Comparison of ENCODE assay signal across 8 cellular contexts in the genomic region with DNA sequence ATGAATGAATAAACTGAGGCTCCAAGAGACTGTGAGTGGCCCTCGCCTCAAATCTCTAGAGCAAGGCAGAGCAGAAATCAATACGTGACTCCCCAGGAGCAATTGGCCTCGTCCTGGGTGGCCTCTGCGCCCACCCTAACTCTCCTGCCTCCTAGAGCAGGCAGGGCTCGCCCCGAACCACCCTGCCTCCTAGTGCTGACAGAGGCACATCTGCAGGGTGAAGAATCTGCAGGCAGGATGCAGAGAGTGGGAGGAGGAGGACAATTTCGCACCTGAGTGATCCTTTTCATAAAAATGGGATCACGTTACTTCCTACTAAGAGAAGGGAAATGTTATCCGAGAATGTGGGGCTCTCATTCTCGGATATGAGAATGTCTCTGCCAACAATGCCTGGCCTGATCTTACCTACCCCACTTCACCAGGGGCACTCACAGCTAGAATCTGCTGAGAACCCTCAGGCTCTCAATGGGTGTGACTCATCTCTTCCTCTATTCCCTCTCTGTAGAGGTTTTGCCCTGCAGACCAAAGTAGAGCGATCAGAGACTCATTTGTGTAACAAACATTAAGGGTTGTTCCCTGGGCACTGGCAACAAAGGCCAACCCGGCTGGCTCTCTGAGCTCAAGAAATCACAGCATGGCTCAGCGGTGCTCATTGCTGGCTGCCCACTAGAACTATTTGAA.
DNase-seq lines count a peak whose midpoint lies in the region; ATAC-seq and TF ChIP-seq lines count a peak whose summit lies in the region.

No MANE protein-coding gene starts in this region.

- no peak overlapping the region for H2AFZ ChIP-seq in osteoblast (ENCODE audit: low read length)

- H3K9me3 ChIP-seq in osteoblast (ENCODE audit: low read depth, low read length) = no peaks in the 10 kb centered on the region

- no peaks in the 10 kb centered on the region for H3K27me3 Mint-ChIP-seq in T-helper 1 cell treated with Interleukin-12 subunit alpha and Interleukin-12 subunit beta and Interleukin-4 antibody, amounts not matched to agents 30 μg/mL and 1 μg/mL, for 36 hours (ENCODE audit: low read depth)

- H3K4me1 Mint-ChIP-seq in T-helper 1 cell treated with Interleukin-12 subunit alpha and Interleukin-12 subunit beta and Interleukin-4 antibody, amounts not matched to agents 30 μg/mL and 1 μg/mL, for 36 hours (ENCODE audit: low read depth) = peaks cover 78% of the 10 kb centered on the region

- H3K4me2 ChIP-seq in osteoblast (ENCODE audit: insufficient read depth, low read length) = no peak overlapping the region

- no peaks in the 10 kb centered on the region for H4K20me1 ChIP-seq in osteoblast (ENCODE audit: insufficient read depth, low read length)

- peaks cover 20% of the 10 kb centered on the region for H3K36me3 Mint-ChIP-seq in T-helper 1 cell treated with Interleukin-12 subunit alpha and Interleukin-12 subunit beta and Interleukin-4 antibody, amounts not matched to agents 30 μg/mL and 1 μg/mL, for 36 hours (ENCODE audit: low read depth)

- no peaks in the 10 kb centered on the region for H3K36me3 ChIP-seq in osteoblast (ENCODE audit: insufficient read depth, low read length)

- peak; percentile 46 for ATAC-seq in GM18498 (IDR thresholded peaks at IDR 0.05; ENCODE audit: unreplicated experiment)
- peak; percentile 41 for ATAC-seq in HG02763 (IDR thresholded peaks at IDR 0.05; ENCODE audit: unreplicated experiment)
- no peak for ATAC-seq in HG02970 (IDR thresholded peaks at IDR 0.05; ENCODE audit: low FRiP score, unreplicated experiment)

- no peak overlapping the region for H3K4me3 ChIP-seq in cardiac fibroblast (replicated peaks in 1 of 2; ENCODE audit: low read depth in 2 of 2, low read length in 2 of 2)
- no peak overlapping the region for H3K4me3 ChIP-seq in osteoblast (ENCODE audit: insufficient read depth, low read length)

- peak overlapping the region; percentile 83 for H3K27ac Mint-ChIP-seq in T-helper 1 cell treated with Interleukin-12 subunit alpha and Interleukin-12 subunit beta and Interleukin-4 antibody, amounts not matched to agents 30 μg/mL and 1 μg/mL, for 36 hours

- peaks cover 3% of the 10 kb centered on the region for H3K9me3 Mint-ChIP-seq in T-helper 1 cell treated with Interleukin-12 subunit alpha and Interleukin-12 subunit beta and Interleukin-4 antibody, amounts not matched to agents 30 μg/mL and 1 μg/mL, for 36 hours

- no peaks in the 10 kb centered on the region for H3K79me2 ChIP-seq in osteoblast (ENCODE audit: insufficient read depth, low read length)

- peak overlapping the region; percentile 24 for H3K27ac ChIP-seq in osteoblast (ENCODE audit: low read depth, low read length)

- H3K4me1 ChIP-seq in osteoblast (ENCODE audit: insufficient read depth, low read length) = peaks cover 29% of the 10 kb centered on the region

- TF ChIP-seq CTCF in cardiac fibroblast (IDR thresholded peaks at IDR 0.05; ENCODE audit: low read depth, low read length) (no peak), osteoblast (IDR thresholded peaks at IDR 0.05; ENCODE audit: extremely low read depth, low read depth, low read length) (no peak)

- DNase-seq in NCI-H1105 (lab: John Stamatoyannopoulos, UW) (peak; percentile 65), cardiac fibroblast (ENCODE audit: low read depth in 2 of 2) (peak; percentile 28 to 40), osteoblast (ENCODE audit: insufficient read length, low spot score, missing footprints) (peak; percentile 87), hippocampal formation (lab: John Stamatoyannopoulos, UW) (no peak)

- peak overlapping the region; percentile 76 for H3K4me3 Mint-ChIP-seq in T-helper 1 cell treated with Interleukin-12 subunit alpha and Interleukin-12 subunit beta and Interleukin-4 antibody, amounts not matched to agents 30 μg/mL and 1 μg/mL, for 36 hours

- H3K27me3 ChIP-seq in osteoblast (ENCODE audit: insufficient read depth, low read length) = no peaks in the 10 kb centered on the region

Comparison
In these comparisons a context has a peak if more than half of its experiments do, and no peak if none do; other contexts are left out.
1. DNase-seq: peak in NCI-H1105 (single experiment), cardiac fibroblast (2 of 2) and osteoblast (single experiment); none in hippocampal formation (0 of 2).